8 cellular contexts compared by ENCODE assay signal in genomic region chr1:196558424-196558823, GRCh38.
DNase-seq lines count a peak whose midpoint lies in the region; ATAC-seq lines count a peak whose summit lies in the region.
"Had no signal": no experiment of that assay in that cellular context is flagged by ENCODE, and none has a peak within 500 bp of the region (broad histone marks: within the 10 kb centered on the region; RNA-seq: fewer than 3 reads in every experiment).

No MANE protein-coding gene starts in this region.

- ATAC-seq in GM21619 (IDR thresholded peaks at IDR 0.05; ENCODE audit: unreplicated experiment) (peak; percentile 50), GM21423 (IDR thresholded peaks at IDR 0.05; ENCODE audit: unreplicated experiment) (no peak), HG02623 (IDR thresholded peaks at IDR 0.05; ENCODE audit: unreplicated experiment) (no peak)

- DNase-seq in NCI-H748 treated with DMSO at 0.1 percent for 48 hours (lab: John Stamatoyannopoulos, UW) (peak; percentile 25), fibroblast of peridontal ligament (ENCODE audit: extremely low read depth) (peak; percentile 88), smooth muscle cell of the brain vasculature (ENCODE audit: low read depth, low spot score) (peak; percentile 40), DMS153 treated with DMSO at 0.1 percent for 48 hours (lab: John Stamatoyannopoulos, UW; ENCODE audit: unreplicated experiment) (no peak)
- DNase-seq: erythroblast had no signal
